ENCODE assay signal across 14 cellular contexts in the genomic region with DNA sequence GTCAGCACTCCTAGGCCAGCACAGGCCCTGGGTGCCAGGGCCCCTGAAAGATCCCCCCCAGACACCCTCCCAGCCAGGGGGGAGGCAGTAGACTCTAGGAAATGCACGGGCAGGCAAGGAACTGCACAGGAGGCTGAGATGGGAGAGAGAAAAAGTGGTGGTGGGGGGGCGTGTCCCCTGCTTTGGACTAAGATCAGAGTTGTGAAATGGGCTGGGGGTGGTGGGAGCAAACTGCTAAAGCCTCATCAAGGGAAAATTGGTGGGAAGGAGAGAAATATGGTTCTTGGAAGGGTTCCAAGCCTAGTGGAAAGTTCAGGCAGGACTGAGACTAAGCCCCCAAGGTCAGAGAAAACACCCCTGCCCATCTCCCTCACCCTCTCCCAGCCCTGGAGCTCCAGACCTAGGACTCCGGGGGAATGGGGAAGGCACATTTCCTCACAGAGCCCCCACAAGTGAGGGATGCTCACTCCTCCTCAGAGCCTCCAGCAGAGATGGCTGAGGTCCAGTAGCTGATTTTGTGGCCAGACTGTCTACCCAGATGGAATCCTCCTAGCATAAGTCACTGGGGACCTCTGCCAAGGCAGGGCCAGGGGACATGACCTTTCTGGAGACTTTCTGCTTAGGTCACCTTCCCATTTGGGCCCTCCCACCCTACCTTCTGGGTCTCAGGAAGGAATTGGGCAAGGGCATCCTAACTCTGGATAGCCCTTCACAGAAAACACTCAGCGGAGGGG. TPM values are rescaled to one million over a fixed set of nuclear protein-coding genes. Genes with fewer than 3 reads are reported as not detected.
A peak's percentile ranks its signal among the peaks of the same experiment; 100 is the strongest.
DNase-seq lines count a peak whose midpoint lies in the region; ATAC-seq and TF ChIP-seq lines count a peak whose summit lies in the region.
"Had no signal": no experiment of that assay in that cellular context is flagged by ENCODE, and none has a peak within 500 bp of the region (broad histone marks: within the 10 kb centered on the region; RNA-seq: fewer than 3 reads in every experiment).

No MANE protein-coding gene starts in this region.

- H3K36me3 ChIP-seq in Caco-2 (ENCODE audit: control insufficient read depth, insufficient read depth, low read length) (no peaks in the 10 kb centered on the region), psoas muscle (ENCODE audit: insufficient read depth in 1 of 2, low read depth in 1 of 2) (no peaks in the 10 kb centered on the region)

- no TSS peak for BruUV-seq in Caco-2 (replicated peaks; lab: Mats Ljungman, UMichigan)

- no peaks in the 10 kb centered on the region for H3K9me3 Mint-ChIP-seq in Caco-2 (ENCODE audit: unreplicated experiment)
- H3K9me3 Mint-ChIP-seq: activated naive CD8-positive, alpha-beta T cell treated with anti-CD3 and anti-CD28 coated beads for 36 hours had no signal

- 73 to 78% (median 77%) methylated on average over 4 of the region's 4 CpGs for WGBS in psoas muscle, 3 donors

- POLR2A ChIA-PET in Caco-2 (lab: Charles Lee) = no interaction called here

- intact Hi-C loops in Caco-2 (cut with micrococcal nuclease; ENCODE audit: unreplicated experiment) = no loop called here
- intact Hi-C loops in psoas muscle (cut with DNase I) = loop anchor here in 1 of 2 donors (5.0 kb wide), 1 partner anchor 291 kb away; no protein-coding TSS in a partner anchor

- H3K4me1 Mint-ChIP-seq in Caco-2 (ENCODE audit: low read depth, unreplicated experiment) = peaks cover 18% of the 10 kb centered on the region

- ATAC-seq in psoas muscle = no peak
- ATAC-seq in GM18909 (IDR thresholded peaks at IDR 0.05; ENCODE audit: poor library complexity, unreplicated experiment) = no peak
- no peak for ATAC-seq in GM18870 (IDR thresholded peaks at IDR 0.05; ENCODE audit: unreplicated experiment)
- ATAC-seq in GM19328 (IDR thresholded peaks at IDR 0.05; ENCODE audit: unreplicated experiment) = no peak
- ATAC-seq: left ventricle myocardium superior had no signal

- H3K27me3 ChIP-seq in Caco-2 (replicated peaks; ENCODE audit: control insufficient read depth, insufficient read depth, low read length) = no peaks in the 10 kb centered on the region
- peaks cover 0 to 80% (median 22%) of the 10 kb centered on the region in 3 donors for H3K27me3 ChIP-seq in psoas muscle (ENCODE audit: insufficient read depth in 3 of 3, low read length in 2 of 3)

- peak overlapping the region; percentile 15 for H3K4me3 Mint-ChIP-seq in Caco-2 (ENCODE audit: unreplicated experiment)

- H3K4me1 ChIP-seq in Caco-2 (peaks cover 15% of the 10 kb centered on the region), psoas muscle (no peaks in the 10 kb centered on the region)

- H3K4me3 ChIP-seq in Caco-2 (ENCODE audit: low read depth, low read length) (no peak overlapping the region), psoas muscle (no peak overlapping the region)

- CTCF ChIA-PET in Caco-2 (lab: Charles Lee) = interaction anchor here (2.2 to 3.2 kb wide), 2 partner anchors 14 to 57 kb away, joined by 8 to 22 read pairs; no protein-coding TSS in a partner anchor

- peaks cover 10% of the 10 kb centered on the region for H3K36me3 Mint-ChIP-seq in Caco-2 (ENCODE audit: insufficient read depth, unreplicated experiment)
- H3K36me3 Mint-ChIP-seq: activated naive CD8-positive, alpha-beta T cell treated with anti-CD3 and anti-CD28 coated beads for 36 hours had no signal

- TF ChIP-seq CTCF in Caco-2 (IDR thresholded peaks at IDR 0.05; ENCODE audit: insufficient read depth in 1 of 2, low read depth in 1 of 2, low read length in 1 of 2, severe bottlenecking in 1 of 2, unreplicated experiment in 1 of 2) (no peak), psoas muscle (IDR thresholded peaks at IDR 0.05) (no peak)

- no peaks in the 10 kb centered on the region for H3K27me3 Mint-ChIP-seq in Caco-2 (ENCODE audit: insufficient read depth, unreplicated experiment)

- no peak overlapping the region for H3K27ac ChIP-seq in psoas muscle

- no peak overlapping the region for H3K27ac Mint-ChIP-seq in Caco-2 (ENCODE audit: unreplicated experiment)
- H3K27ac Mint-ChIP-seq: activated naive CD8-positive, alpha-beta T cell treated with anti-CD3 and anti-CD28 coated beads for 36 hours had no signal

- H3K9me3 ChIP-seq in Caco-2 (no peaks in the 10 kb centered on the region), psoas muscle (no peaks in the 10 kb centered on the region)

- no peak for DNase-seq in Caco-2
- DNase-seq in LHCN-M2 (ENCODE audit: low read depth) = peak; percentile 70
- DNase-seq in cerebellum (ENCODE audit: low spot score) = peak; percentile 71
- DNase-seq in psoas muscle = peak; percentile 41 to 45
- no peak for DNase-seq in COLO668 (lab: John Stamatoyannopoulos, UW; ENCODE audit: unreplicated experiment)
- DNase-seq: activated naive CD8-positive, alpha-beta T cell treated with anti-CD3 and anti-CD28 coated beads for 36 hours; Karpas-422; left ventricle myocardium superior; NCI-H2171 treated with DMSO at 0.1 percent for 48 hours; stimulated activated CD4-positive, alpha-beta T cell treated with anti-CD3 and anti-CD28 coated beads, Interleukin-2, amount 100 ng/mL, for 24 hours; stimulated activated naive CD4-positive, alpha-beta T cell had no signal

RNA-seq across cellular contexts. Expression of a gene that starts 29.8 kb away (rescaled TPM):
- total RNA-seq in Caco-2 (2022) (3.5 and 3.6 TPM in 2 replicates), LHCN-M2 (2014; rRNA removed) (0.13 and 0.17 TPM in 2 replicates), cerebellum (1.3 TPM), psoas muscle (under 1 TPM; 0.17 to 0.20 (median 0.18) TPM)
- 0.12 TPM for polyA plus RNA-seq in LHCN-M2 (2012)
- under 1 TPM; 0.01 to 0.08 (median 0.04) TPM for polyA plus RNA-seq in psoas muscle

Comparison
In these comparisons a context has a peak if more than half of its experiments do, and no peak if none do; other contexts are left out.
1. DNase-seq: peak in LHCN-M2 (single experiment), cerebellum (single experiment) and psoas muscle (2 of 2); none in Caco-2 (0 of 2) and COLO668 (single experiment).